8 cellular contexts compared by ENCODE assay signal in genomic region chr20:20711413-20711812, GRCh38. TPM values are rescaled to one million over a fixed set of nuclear protein-coding genes. Genes with fewer than 3 reads are reported as not detected.
DNase-seq lines count a peak whose midpoint lies in the region; ATAC-seq, FAIRE-seq and TF ChIP-seq lines count a peak whose summit lies in the region.

No MANE protein-coding gene starts in this region.

- H3K4me3 ChIP-seq in Jurkat, Clone E6-1 (ENCODE audit: low read length), result peak overlapping the region; percentile 75
- H3K4me3 ChIP-seq in kidney (ENCODE audit: low read length in 2 of 2) (peak overlapping the region; percentile 62 to 71), stomach smooth muscle (ENCODE audit: low read length in 2 of 2) (peak overlapping the region; percentile 76 to 83)

- intact Hi-C loops in kidney (cut with DNase I), result no loop called here

- ATAC-seq in GM18867 (IDR thresholded peaks at IDR 0.05; ENCODE audit: unreplicated experiment) (no peak), GM19463 (IDR thresholded peaks at IDR 0.05; ENCODE audit: unreplicated experiment) (no peak)

- H3K9ac ChIP-seq in kidney (ENCODE audit: low read length in 2 of 2), result peak overlapping the region; percentile 57 to 68
- H3K9ac ChIP-seq in stomach smooth muscle (ENCODE audit: low read length in 2 of 2), result peak overlapping the region in 1 of 2 donors; percentile 51

- H3K36me3 ChIP-seq in kidney (ENCODE audit: control insufficient read depth in 1 of 2, insufficient read depth in 2 of 2, low read length in 2 of 2) (no peaks in the 10 kb centered on the region), stomach smooth muscle (ENCODE audit: control insufficient read depth in 2 of 2, insufficient read depth in 2 of 2, low read length in 2 of 2) (no peaks in the 10 kb centered on the region)

- peak overlapping the region; percentile 74 to 77 for H3K27ac ChIP-seq in kidney (ENCODE audit: low read depth in 2 of 2, low read length in 2 of 2)
- H3K27ac ChIP-seq in stomach smooth muscle (ENCODE audit: low read length), result no peak overlapping the region

- peaks cover 6 to 10% of the 10 kb centered on the region in 2 donors for H3K4me1 ChIP-seq in kidney (ENCODE audit: control insufficient read depth in 1 of 2, insufficient read depth in 1 of 2, low read depth in 1 of 2, low read length in 2 of 2)
- H3K4me1 ChIP-seq in stomach smooth muscle (ENCODE audit: control insufficient read depth, insufficient read depth, low read length), result peaks cover 11% of the 10 kb centered on the region

- no peak for FAIRE-seq in kidney (lab: Jason Lieb, UNC)

- DNase-seq in COR-L47 (lab: John Stamatoyannopoulos, UW) (peak; percentile 13), kidney (no peak), kidney glomerular epithelial cell (lab: John Stamatoyannopoulos, UW) (no peak)
- DNase-seq in Jurkat, Clone E6-1 (ENCODE audit: low read depth, low spot score), result no peak
- peak; percentile 70 for DNase-seq in activated effector memory CD4-positive, alpha-beta T cell treated with anti-CD3 and anti-CD28 coated beads, Interleukin-2, amount 50 U/mL, for 16 hours

- H3K9me3 ChIP-seq in kidney (ENCODE audit: control insufficient read depth in 1 of 2, low read length in 2 of 2) (no peaks in the 10 kb centered on the region), stomach smooth muscle (ENCODE audit: control insufficient read depth in 2 of 2, low read length in 2 of 2) (no peaks in the 10 kb centered on the region)

- TF ChIP-seq CTCF in kidney (IDR thresholded peaks at IDR 0.05; ENCODE audit: borderline replicate concordance, extremely low read depth, insufficient read depth), result no peak

- no peaks in the 10 kb centered on the region for H3K27me3 ChIP-seq in stomach smooth muscle (ENCODE audit: control insufficient read depth in 1 of 2, insufficient read depth in 2 of 2, low read length in 2 of 2)

RNA-seq across cellular contexts. Expression of gene RALGAPA2, which starts 1.0 kb away (rescaled TPM):
- 15.8 TPM for polyA plus RNA-seq in Jurkat, Clone E6-1 (2012; ENCODE audit: insufficient read depth, insufficient read length)
- 66.7 TPM for total RNA-seq in kidney
- 5.9 TPM for polyA plus RNA-seq in kidney (ENCODE audit: insufficient read depth, low read depth, low replicate concordance)

Comparison
In these comparisons a context has a peak if more than half of its experiments do, and no peak if none do; other contexts are left out.
1. DNase-seq: peak in COR-L47 (single experiment) and activated effector memory CD4-positive, alpha-beta T cell treated with anti-CD3 and anti-CD28 coated beads, Interleukin-2, amount 50 U/mL, for 16 hours (single experiment); none in Jurkat, Clone E6-1 (single experiment), kidney (single experiment) and kidney glomerular epithelial cell (single experiment).
2. Peak in every context shown above with its lines, with median percentiles within 50 percentile points of each other: H3K4me3 ChIP-seq.